ENCODE assay signal across 1 cellular context in the genomic region with DNA sequence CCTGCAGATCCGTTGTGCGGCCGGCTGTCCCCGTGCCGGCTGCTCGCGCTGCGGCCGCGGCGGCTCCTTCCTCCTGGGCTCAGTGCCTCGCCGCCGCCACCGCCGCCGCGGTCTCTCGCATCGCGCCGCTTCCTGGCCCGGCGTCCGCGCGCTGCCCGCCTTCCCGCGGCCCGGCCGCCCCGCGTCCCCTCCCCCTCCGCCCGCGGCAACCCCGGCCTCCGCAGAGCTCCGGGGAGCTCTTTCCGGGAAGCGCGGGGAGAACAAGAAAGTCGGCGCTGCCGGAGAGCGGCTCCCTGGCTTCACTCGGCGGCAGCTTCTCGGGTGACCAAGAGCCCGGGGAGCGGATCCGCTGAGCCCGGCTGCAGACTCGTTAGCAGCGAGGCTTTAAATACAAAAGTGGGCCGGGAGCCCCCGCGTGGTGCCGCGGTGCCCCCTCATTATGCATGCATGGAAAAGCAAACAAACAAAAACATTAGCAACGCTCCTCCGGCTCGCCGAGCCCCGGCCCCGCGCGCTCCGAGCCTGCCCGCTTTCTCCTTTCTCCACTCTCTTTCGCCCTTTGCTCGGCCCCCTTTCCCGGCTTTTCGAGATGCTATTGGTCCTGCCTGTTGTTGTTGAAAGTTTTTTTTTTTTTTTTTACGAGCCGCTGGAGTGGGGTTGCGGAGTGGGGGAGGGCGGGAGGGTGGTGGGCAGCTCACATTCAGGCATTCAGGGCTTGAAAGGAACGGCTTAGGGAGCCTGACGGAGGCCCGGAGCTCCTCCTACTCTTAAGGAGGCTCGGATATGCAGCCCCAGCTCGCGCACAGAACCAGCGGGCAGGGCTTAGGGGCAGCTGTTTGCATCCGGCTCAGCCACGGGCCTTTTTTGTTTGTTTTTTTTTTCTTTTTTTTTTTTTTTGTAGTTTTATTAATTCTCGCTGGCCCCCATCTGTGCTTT.
TF ChIP-seq lines count a peak whose summit lies in the region.

A gene with protein sequence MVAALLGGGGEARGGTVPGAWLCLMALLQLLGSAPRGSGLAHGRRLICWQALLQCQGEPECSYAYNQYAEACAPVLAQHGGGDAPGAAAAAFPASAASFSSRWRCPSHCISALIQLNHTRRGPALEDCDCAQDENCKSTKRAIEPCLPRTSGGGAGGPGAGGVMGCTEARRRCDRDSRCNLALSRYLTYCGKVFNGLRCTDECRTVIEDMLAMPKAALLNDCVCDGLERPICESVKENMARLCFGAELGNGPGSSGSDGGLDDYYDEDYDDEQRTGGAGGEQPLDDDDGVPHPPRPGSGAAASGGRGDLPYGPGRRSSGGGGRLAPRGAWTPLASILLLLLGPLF (minus strand): TSS at position 361 of the 936 bp plus-strand sequence. CDS start 727 bp downstream, outside the sequence.

TF ChIP-seq in HEK293, 187 proteins besides CTCF, POLR2A, EP300 and RAD21 (continued from another document and continues in another):
- TF ChIP-seq, protein P1, sequence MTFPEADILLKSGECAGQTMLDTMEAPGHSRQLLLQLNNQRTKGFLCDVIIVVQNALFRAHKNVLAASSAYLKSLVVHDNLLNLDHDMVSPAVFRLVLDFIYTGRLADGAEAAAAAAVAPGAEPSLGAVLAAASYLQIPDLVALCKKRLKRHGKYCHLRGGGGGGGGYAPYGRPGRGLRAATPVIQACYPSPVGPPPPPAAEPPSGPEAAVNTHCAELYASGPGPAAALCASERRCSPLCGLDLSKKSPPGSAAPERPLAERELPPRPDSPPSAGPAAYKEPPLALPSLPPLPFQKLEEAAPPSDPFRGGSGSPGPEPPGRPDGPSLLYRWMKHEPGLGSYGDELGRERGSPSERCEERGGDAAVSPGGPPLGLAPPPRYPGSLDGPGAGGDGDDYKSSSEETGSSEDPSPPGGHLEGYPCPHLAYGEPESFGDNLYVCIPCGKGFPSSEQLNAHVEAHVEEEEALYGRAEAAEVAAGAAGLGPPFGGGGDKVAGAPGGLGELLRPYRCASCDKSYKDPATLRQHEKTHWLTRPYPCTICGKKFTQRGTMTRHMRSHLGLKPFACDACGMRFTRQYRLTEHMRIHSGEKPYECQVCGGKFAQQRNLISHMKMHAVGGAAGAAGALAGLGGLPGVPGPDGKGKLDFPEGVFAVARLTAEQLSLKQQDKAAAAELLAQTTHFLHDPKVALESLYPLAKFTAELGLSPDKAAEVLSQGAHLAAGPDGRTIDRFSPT (tag by site-specific recombination; IDR thresholded peaks at IDR 0.05): peak; percentile 60; the same call in 1 of the 2 replicates
- TF ChIP-seq ZNF175 (tag by site-specific recombination; IDR thresholded peaks at IDR 0.05) (no peak), ZNF510 (tag by site-specific recombination; IDR thresholded peaks at IDR 0.05; ENCODE audit: insufficient replicate concordance) (no peak), ZNF10 (tag by site-specific recombination; IDR thresholded peaks at IDR 0.05) (no peak), ZNF660 (tag by site-specific recombination; IDR thresholded peaks at IDR 0.05) (no peak; the same call in 1 of the 2 replicates), ZBTB48 (tag by site-specific recombination; IDR thresholded peaks at IDR 0.05) (peak; percentile 54), ZNF324 (tag by site-specific recombination; IDR thresholded peaks at IDR 0.05) (peak; percentile 62; the same call in 1 of the 2 replicates), ZNF211 (tag by site-specific recombination; IDR thresholded peaks at IDR 0.05; ENCODE audit: low read depth) (no peak), PATZ1 (tag by site-specific recombination; IDR thresholded peaks at IDR 0.05) (peak; percentile 92), ZNF311 (tag by site-specific recombination; IDR thresholded peaks at IDR 0.05; ENCODE audit: borderline replicate concordance) (no peak), ZSCAN16 (tag by site-specific recombination; IDR thresholded peaks at IDR 0.05) (no peak; the same call in none of the 2 replicates), ZNF473 (tag by site-specific recombination; IDR thresholded peaks at IDR 0.05) (no peak), ZBTB7A (tag by site-specific recombination; IDR thresholded peaks at IDR 0.05; ENCODE audit: low read depth) (no peak), ZNF114 (tag by site-specific recombination; IDR thresholded peaks at IDR 0.05) (no peak), MZF1 (tag by site-specific recombination; IDR thresholded peaks at IDR 0.05; ENCODE audit: borderline replicate concordance) (no peak; the same call in 1 of the 2 replicates), KLF10 (tag by site-specific recombination; IDR thresholded peaks at IDR 0.05) (no peak; the same call in none of the 2 replicates), SP3 (tag by site-specific recombination; IDR thresholded peaks at IDR 0.05) (peak; percentile 23; the same call in 1 of the 2 replicates), OVOL3 (tag by site-specific recombination; IDR thresholded peaks at IDR 0.05) (0 out of 2 replicates have a peak, but pooled peaks have one; percentile 21), ZSCAN30 (tag by site-specific recombination; IDR thresholded peaks at IDR 0.05) (peak; percentile 43; the same call in 1 of the 2 replicates), ZNF549 (tag by site-specific recombination; IDR thresholded peaks at IDR 0.05) (no peak), KLF7 (tag by site-specific recombination; IDR thresholded peaks at IDR 0.05; ENCODE audit: borderline replicate concordance) (no peak), PRDM10 (tag by site-specific recombination; IDR thresholded peaks at IDR 0.05) (peak; percentile 44; the same call in 1 of the 2 replicates), PRDM2 (tag by site-specific recombination; IDR thresholded peaks at IDR 0.05; ENCODE audit: borderline replicate concordance) (no peak), GFI1B (tag by site-specific recombination; IDR thresholded peaks at IDR 0.05) (no peak)
- TF ChIP-seq, protein P2, sequence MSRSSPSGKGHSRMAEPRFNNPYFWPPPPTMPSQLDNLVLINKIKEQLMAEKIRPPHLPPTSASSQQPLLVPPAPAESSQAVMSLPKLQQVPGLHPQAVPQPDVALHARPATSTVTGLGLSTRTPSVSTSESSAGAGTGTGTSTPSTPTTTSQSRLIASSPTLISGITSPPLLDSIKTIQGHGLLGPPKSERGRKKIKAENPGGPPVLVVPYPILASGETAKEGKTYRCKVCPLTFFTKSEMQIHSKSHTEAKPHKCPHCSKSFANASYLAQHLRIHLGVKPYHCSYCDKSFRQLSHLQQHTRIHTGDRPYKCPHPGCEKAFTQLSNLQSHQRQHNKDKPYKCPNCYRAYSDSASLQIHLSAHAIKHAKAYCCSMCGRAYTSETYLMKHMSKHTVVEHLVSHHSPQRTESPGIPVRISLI (tag by site-specific recombination; IDR thresholded peaks at IDR 0.05): peak; percentile 80; the same call in 1 of the 2 replicates
- TF ChIP-seq, protein P3, sequence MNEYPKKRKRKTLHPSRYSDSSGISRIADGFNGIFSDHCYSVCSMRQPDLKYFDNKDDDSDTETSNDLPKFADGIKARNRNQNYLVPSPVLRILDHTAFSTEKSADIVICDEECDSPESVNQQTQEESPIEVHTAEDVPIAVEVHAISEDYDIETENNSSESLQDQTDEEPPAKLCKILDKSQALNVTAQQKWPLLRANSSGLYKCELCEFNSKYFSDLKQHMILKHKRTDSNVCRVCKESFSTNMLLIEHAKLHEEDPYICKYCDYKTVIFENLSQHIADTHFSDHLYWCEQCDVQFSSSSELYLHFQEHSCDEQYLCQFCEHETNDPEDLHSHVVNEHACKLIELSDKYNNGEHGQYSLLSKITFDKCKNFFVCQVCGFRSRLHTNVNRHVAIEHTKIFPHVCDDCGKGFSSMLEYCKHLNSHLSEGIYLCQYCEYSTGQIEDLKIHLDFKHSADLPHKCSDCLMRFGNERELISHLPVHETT (tag by site-specific recombination; IDR thresholded peaks at IDR 0.05): no peak; the same call in 1 of the 2 replicates
- TF ChIP-seq, protein P4, sequence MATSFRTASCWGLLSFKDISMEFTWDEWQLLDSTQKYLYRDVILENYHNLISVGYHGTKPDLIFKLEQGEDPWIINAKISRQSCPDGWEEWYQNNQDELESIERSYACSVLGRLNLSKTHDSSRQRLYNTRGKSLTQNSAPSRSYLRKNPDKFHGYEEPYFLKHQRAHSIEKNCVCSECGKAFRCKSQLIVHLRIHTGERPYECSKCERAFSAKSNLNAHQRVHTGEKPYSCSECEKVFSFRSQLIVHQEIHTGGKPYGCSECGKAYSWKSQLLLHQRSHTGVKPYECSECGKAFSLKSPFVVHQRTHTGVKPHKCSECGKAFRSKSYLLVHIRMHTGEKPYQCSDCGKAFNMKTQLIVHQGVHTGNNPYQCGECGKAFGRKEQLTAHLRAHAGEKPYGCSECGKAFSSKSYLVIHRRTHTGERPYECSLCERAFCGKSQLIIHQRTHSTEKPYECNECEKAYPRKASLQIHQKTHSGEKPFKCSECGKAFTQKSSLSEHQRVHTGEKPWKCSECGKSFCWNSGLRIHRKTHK (tag by site-specific recombination; IDR thresholded peaks at IDR 0.05): no peak
- TF ChIP-seq, protein P5, sequence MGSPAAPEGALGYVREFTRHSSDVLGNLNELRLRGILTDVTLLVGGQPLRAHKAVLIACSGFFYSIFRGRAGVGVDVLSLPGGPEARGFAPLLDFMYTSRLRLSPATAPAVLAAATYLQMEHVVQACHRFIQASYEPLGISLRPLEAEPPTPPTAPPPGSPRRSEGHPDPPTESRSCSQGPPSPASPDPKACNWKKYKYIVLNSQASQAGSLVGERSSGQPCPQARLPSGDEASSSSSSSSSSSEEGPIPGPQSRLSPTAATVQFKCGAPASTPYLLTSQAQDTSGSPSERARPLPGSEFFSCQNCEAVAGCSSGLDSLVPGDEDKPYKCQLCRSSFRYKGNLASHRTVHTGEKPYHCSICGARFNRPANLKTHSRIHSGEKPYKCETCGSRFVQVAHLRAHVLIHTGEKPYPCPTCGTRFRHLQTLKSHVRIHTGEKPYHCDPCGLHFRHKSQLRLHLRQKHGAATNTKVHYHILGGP (tag by site-specific recombination; IDR thresholded peaks at IDR 0.05): no peak
